ENCODE assay signal across 8 cellular contexts in the genomic region with DNA sequence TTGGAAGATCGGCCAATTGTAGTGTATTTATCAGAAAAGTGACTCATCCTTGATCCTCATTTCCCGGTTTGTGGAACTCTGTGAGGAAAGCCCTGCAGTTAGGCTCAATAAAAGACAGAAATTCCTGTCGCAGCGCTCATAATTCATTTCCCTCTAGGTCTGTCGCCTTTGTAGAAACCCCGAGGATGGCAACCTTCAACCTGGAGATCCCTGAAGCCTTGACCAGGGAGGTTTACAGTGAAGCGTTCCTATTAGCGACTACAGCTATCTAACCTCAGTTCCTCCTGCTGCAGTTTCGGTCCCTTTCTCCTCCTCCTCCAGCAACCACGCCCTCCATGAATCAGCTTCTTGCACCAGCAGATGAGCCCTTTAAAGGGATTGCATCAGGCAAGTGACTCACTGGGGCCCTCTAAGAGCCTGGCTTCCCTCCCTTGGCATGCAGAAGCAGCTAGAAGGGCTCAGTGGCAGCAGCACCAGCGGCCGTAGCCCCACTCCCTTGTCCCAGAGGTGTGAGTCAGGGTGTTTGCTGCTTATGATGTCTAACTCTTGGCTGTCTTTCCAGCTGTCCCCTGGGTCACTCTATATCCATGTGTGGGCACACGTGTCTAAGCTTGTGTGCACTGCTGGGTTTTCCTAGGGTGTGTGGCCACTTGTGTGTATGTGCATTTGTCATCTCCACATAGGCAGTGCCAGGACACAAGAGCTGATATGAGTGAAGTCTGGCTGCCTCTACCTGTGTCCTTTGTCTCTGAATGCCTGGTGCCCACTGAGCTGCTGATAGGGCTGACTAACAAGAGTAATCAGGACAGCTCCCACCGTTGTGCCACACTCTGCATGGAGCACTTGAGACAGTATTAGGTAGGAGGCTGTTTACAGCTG. TPM values are rescaled to one million over a fixed set of nuclear protein-coding genes. Genes with fewer than 3 reads are reported as not detected.
DNase-seq lines count a peak whose midpoint lies in the region; ATAC-seq and TF ChIP-seq lines count a peak whose summit lies in the region.

No MANE protein-coding gene starts in this region.

- peak overlapping the region; percentile 99 for H3K27ac Mint-ChIP-seq in progenitor cell of endocrine pancreas

- H3K27me3 ChIP-seq in adrenal gland: no peaks in the 10 kb centered on the region

- DNase-seq in GM03348 (ENCODE audit: low spot score) (peak; percentile 94), NCI-H128 (lab: John Stamatoyannopoulos, UW; ENCODE audit: unreplicated experiment) (peak; percentile 42), T follicular helper cell (ENCODE audit: low read depth) (peak; percentile 79), adrenal gland (peak; percentile 94 to 99 (median 99)), left ventricle myocardium superior (peak; percentile 89), progenitor cell of endocrine pancreas (ENCODE audit: low spot score, unreplicated experiment) (peak; percentile 24)

- H3K9me3 ChIP-seq in adrenal gland (replicated peaks in 1 of 3): no peaks in the 10 kb centered on the region

- no peaks in the 10 kb centered on the region for H3K27me3 Mint-ChIP-seq in progenitor cell of endocrine pancreas

- peaks cover 27% of the 10 kb centered on the region for H3K4me1 Mint-ChIP-seq in progenitor cell of endocrine pancreas (ENCODE audit: low read depth)

- no peak for TF ChIP-seq CTCF in adrenal gland (IDR thresholded peaks at IDR 0.05)
- no peak for TF ChIP-seq CTCF in progenitor cell of endocrine pancreas (IDR thresholded peaks at IDR 0.05; ENCODE audit: unreplicated experiment)

- H3K36me3 ChIP-seq in adrenal gland (replicated peaks in 1 of 2): peaks cover 0 to 6% of the 10 kb centered on the region in 2 donors
- no peaks in the 10 kb centered on the region for H3K36me3 ChIP-seq in urinary bladder (ENCODE audit: insufficient read depth)

- WGBS in adrenal gland, 4 donors: 0 to 2% (median 1%) methylated on average over 12 to 14 of the region's 14 CpGs
- under 1% methylated on average over 14 of the region's 14 CpGs for WGBS in urinary bladder

- peak overlapping the region; percentile 96 for H3K4me3 Mint-ChIP-seq in progenitor cell of endocrine pancreas (ENCODE audit: low read depth)

- ATAC-seq in HG02588 (IDR thresholded peaks at IDR 0.05; ENCODE audit: unreplicated experiment) (peak; percentile 36), left ventricle myocardium superior (peak; percentile 82)

- H3K27ac ChIP-seq in adrenal gland: peak overlapping the region; percentile 87 to 98 (median 95)
- H3K27ac ChIP-seq in urinary bladder (ENCODE audit: low read depth): peak overlapping the region; percentile 97

- H3K36me3 Mint-ChIP-seq in progenitor cell of endocrine pancreas (ENCODE audit: insufficient read depth): no peaks in the 10 kb centered on the region

- H3K4me3 ChIP-seq in adrenal gland (peak overlapping the region in 2 of 4 donors; percentile 11 to 99), urinary bladder (ENCODE audit: low read depth, low read length) (peak overlapping the region; percentile 51)

- H3K4me1 ChIP-seq in adrenal gland (replicated peaks in 1 of 2): peaks cover 27 to 40% of the 10 kb centered on the region in 2 donors
- H3K4me1 ChIP-seq in urinary bladder (ENCODE audit: insufficient read depth): no peaks in the 10 kb centered on the region

- intact Hi-C loops in adrenal gland (cut with DNase I) (no loop called here), left ventricle myocardium superior (cut with micrococcal nuclease) (no loop called here)

- H3K9me3 Mint-ChIP-seq in progenitor cell of endocrine pancreas (ENCODE audit: low read depth): no peaks in the 10 kb centered on the region

- peak; percentile 66 to 97 for TF ChIP-seq POLR2A in adrenal gland (IDR thresholded peaks at IDR 0.05)

RNA-seq across cellular contexts. Expression of gene STK40, which starts 0.8 kb away (rescaled TPM):
- total RNA-seq in adrenal gland (10 to 100 TPM; 23.7 to 31.2 (median 26.8) TPM), left ventricle myocardium superior (78.4 TPM), progenitor cell of endocrine pancreas (34.6 and 42.0 TPM in 2 replicates), urinary bladder (11.8 TPM)
- polyA plus RNA-seq in adrenal gland (10 to 100 TPM in 2 of 3 donors, 1 to 10 TPM in 1; 9.8 to 20.4 (median 11.1) TPM), urinary bladder (73.5 TPM)

RNA-seq across cellular contexts. Expression of gene LSM10, which starts 11.2 kb away (rescaled TPM):
- total RNA-seq in adrenal gland (10 to 100 TPM; 13.2 to 42.1 (median 34.9) TPM), left ventricle myocardium superior (58.7 TPM), progenitor cell of endocrine pancreas (28.4 and 32.8 TPM in 2 replicates), urinary bladder (4.1 TPM)
- polyA plus RNA-seq in adrenal gland (10 to 100 TPM; 33.5 to 48.7 (median 39.9) TPM), urinary bladder (78.9 TPM)

Comparison
In these comparisons a context has a peak if more than half of its experiments do, and no peak if none do; other contexts are left out.
1. DNase-seq: peak in every context shown above with its lines; median percentile 99 in adrenal gland; 94 in GM03348; 89 in left ventricle myocardium superior; 79 in T follicular helper cell; 42 in NCI-H128; 24 in progenitor cell of endocrine pancreas.